Comparison of ENCODE assay signal across 11 cellular contexts in the genomic region with DNA sequence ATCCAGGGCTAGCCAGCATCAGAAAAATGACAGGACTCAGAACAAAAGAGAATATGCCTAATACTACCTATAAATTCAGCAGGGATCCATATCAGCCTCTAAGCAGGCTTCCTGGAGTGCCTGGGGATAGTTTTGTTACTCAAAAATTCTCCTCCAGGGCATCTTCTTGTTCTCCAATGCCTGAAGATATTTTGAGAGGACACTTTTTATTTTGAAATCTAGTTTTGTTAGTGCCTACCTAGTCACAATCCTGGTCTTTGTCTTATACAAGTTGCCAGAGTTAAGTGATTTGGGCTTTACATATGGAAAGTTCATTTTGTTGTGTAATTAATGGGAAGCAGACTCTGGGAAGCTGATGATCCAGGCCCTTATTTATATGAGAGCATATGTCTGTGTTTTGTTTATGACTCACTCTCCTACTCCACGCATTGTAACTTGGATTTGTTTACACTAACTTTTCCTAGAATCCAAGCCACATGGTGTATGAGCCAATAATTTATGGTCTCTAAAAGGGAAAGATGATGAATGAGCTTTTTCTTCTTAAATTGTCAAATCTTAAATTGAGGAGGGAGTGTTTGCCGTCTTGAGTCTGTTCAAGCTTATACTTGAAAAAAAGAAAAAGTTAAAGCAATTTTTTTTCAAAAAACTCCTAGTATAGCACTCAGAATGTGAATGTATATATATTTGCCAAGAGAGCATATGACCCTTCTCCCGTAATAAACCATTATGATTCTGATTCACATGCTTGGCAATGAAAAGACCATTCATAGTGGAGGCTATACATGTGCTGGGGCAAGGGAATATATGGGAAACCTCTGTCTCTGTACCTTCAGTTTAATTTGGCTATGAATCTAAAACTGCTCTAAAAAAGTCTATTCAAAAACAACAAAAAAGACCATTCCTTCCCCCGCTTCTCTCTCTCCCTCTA.
DNase-seq lines count a peak whose midpoint lies in the region; ATAC-seq, FAIRE-seq and TF ChIP-seq lines count a peak whose summit lies in the region.
"Had no signal": no experiment of that assay in that cellular context is flagged by ENCODE, and none has a peak within 500 bp of the region (broad histone marks: within the 10 kb centered on the region; RNA-seq: fewer than 3 reads in every experiment).

No MANE protein-coding gene starts in this region.

- H2AK5ac ChIP-seq in mesendoderm (ENCODE audit: low read length), result no peak overlapping the region

- H3K4me1 ChIP-seq in ACC112 (ENCODE audit: control insufficient read depth, insufficient read depth, low read length, unreplicated experiment), result peaks cover 20% of the 10 kb centered on the region
- H3K4me1 ChIP-seq in mesendoderm (ENCODE audit: control insufficient read depth, low read depth, low read length), result no peaks in the 10 kb centered on the region

- no peak overlapping the region for H3K4me3 ChIP-seq in ACC112 (ENCODE audit: low read depth, low read length)
- H3K4me3 ChIP-seq in bronchial epithelial cell (ENCODE audit: low read depth, low read length), result no peak overlapping the region
- H3K4me3 ChIP-seq in mesendoderm (ENCODE audit: low read length), result no peak overlapping the region
- H3K4me3 ChIP-seq: SK-N-MC had no signal

- H4K5ac ChIP-seq in mesendoderm (ENCODE audit: low read length), result no peak overlapping the region

- H4K8ac ChIP-seq in mesendoderm (ENCODE audit: low read depth, low read length), result no peak overlapping the region

- peaks cover 5% of the 10 kb centered on the region for H3K9me3 Mint-ChIP-seq in mesothelial cell of epicardium

- H2AFZ ChIP-seq in ACC112 (ENCODE audit: low read length, unreplicated experiment), result no peak overlapping the region

- no peak overlapping the region for H3K18ac ChIP-seq in mesendoderm (ENCODE audit: low read length)

- H2BK15ac ChIP-seq in mesendoderm (replicated peaks; ENCODE audit: low read depth), result no peak overlapping the region

- no peak overlapping the region for H2BK120ac ChIP-seq in mesendoderm (ENCODE audit: low read depth, low read length)

- WGBS in mesendoderm (ENCODE audit: extremely low coverage, insufficient coverage, low lambda C conversion rate), result no CpG with 5 or more reads among the region's 4 CpGs

- H3K27ac ChIP-seq in ACC112 (ENCODE audit: low read depth, low read length) (peak overlapping the region; percentile 25), mesendoderm (ENCODE audit: low read depth, low read length) (no peak overlapping the region)
- H3K27ac ChIP-seq: SK-N-MC had no signal

- no peak overlapping the region for H3K4ac ChIP-seq in mesendoderm (ENCODE audit: low read depth, low read length)

- no peak overlapping the region for H3K9ac ChIP-seq in mesendoderm (ENCODE audit: low read length)

- no peak overlapping the region for H3K4me3 Mint-ChIP-seq in mesothelial cell of epicardium

- H3K79me1 ChIP-seq in mesendoderm (ENCODE audit: low read length), result no peaks in the 10 kb centered on the region

- DNase-seq in LHCN-M2 (ENCODE audit: low read depth) (peak; percentile 83), bronchial epithelial cell (ENCODE audit: low read depth) (peak; percentile 88), mesothelial cell of epicardium (ENCODE audit: low spot score in 2 of 2, unreplicated experiment in 2 of 2) (no peak), NCI-H1105 (lab: John Stamatoyannopoulos, UW) (no peak), mesendoderm (no peak)
- DNase-seq: caudate nucleus, NCI-H2081 had no signal

- no peak for ATAC-seq in GM18868 (IDR thresholded peaks at IDR 0.05; ENCODE audit: unreplicated experiment)
- ATAC-seq in GM19035 (IDR thresholded peaks at IDR 0.05; ENCODE audit: unreplicated experiment), result no peak

- peaks cover 10% of the 10 kb centered on the region for H3K36me3 Mint-ChIP-seq in mesothelial cell of epicardium

- no peak for TF ChIP-seq CTCF in bronchial epithelial cell (IDR thresholded peaks at IDR 0.05; ENCODE audit: insufficient read depth, low read length, severe bottlenecking)
- TF ChIP-seq CTCF in mesothelial cell of epicardium (IDR thresholded peaks at IDR 0.05; ENCODE audit: unreplicated experiment), result no peak

- H3K56ac ChIP-seq in mesendoderm (ENCODE audit: low read length), result no peak overlapping the region

- no peak overlapping the region for H3K4me2 ChIP-seq in mesendoderm (ENCODE audit: low read length)

- no peaks in the 10 kb centered on the region for H3K36me3 ChIP-seq in ACC112 (ENCODE audit: insufficient read depth, low read length)
- no peaks in the 10 kb centered on the region for H3K36me3 ChIP-seq in bronchial epithelial cell (ENCODE audit: control insufficient read depth, insufficient read depth, low read length)
- no peaks in the 10 kb centered on the region for H3K36me3 ChIP-seq in mesendoderm (ENCODE audit: control insufficient read depth, insufficient read depth, low read length)

- H3K4me1 Mint-ChIP-seq in mesothelial cell of epicardium, result peaks cover 11% of the 10 kb centered on the region

- no peak for FAIRE-seq in bronchial epithelial cell (lab: Jason Lieb, UNC)

- no peaks in the 10 kb centered on the region for H3K27me3 Mint-ChIP-seq in mesothelial cell of epicardium (ENCODE audit: low read depth)

- no peaks in the 10 kb centered on the region for H3K27me3 ChIP-seq in ACC112 (ENCODE audit: insufficient read depth, low read length)
- H3K27me3 ChIP-seq in bronchial epithelial cell (ENCODE audit: control insufficient read depth, insufficient read depth, low read length), result no peaks in the 10 kb centered on the region
- H3K27me3 ChIP-seq in mesendoderm (ENCODE audit: insufficient read depth, low read length, poor library complexity), result peaks cover 2% of the 10 kb centered on the region

- H3K27ac Mint-ChIP-seq in mesothelial cell of epicardium, result peak overlapping the region; percentile 69

- H3K79me2 ChIP-seq in ACC112 (ENCODE audit: control insufficient read depth, insufficient read depth, low read length, unreplicated experiment) (no peaks in the 10 kb centered on the region), mesendoderm (ENCODE audit: control insufficient read depth, insufficient read depth, low read length) (no peaks in the 10 kb centered on the region)

- no peak overlapping the region for H3K23ac ChIP-seq in mesendoderm (ENCODE audit: low read length)

- no peak overlapping the region for H2BK5ac ChIP-seq in mesendoderm (ENCODE audit: low read length)

Comparison
In these comparisons a context has a peak if more than half of its experiments do, and no peak if none do; other contexts are left out.
1. DNase-seq: peak in LHCN-M2 (single experiment) and bronchial epithelial cell (single experiment); none in mesothelial cell of epicardium (0 of 2), NCI-H1105 (single experiment) and mesendoderm (single experiment).